In the genomic region with DNA sequence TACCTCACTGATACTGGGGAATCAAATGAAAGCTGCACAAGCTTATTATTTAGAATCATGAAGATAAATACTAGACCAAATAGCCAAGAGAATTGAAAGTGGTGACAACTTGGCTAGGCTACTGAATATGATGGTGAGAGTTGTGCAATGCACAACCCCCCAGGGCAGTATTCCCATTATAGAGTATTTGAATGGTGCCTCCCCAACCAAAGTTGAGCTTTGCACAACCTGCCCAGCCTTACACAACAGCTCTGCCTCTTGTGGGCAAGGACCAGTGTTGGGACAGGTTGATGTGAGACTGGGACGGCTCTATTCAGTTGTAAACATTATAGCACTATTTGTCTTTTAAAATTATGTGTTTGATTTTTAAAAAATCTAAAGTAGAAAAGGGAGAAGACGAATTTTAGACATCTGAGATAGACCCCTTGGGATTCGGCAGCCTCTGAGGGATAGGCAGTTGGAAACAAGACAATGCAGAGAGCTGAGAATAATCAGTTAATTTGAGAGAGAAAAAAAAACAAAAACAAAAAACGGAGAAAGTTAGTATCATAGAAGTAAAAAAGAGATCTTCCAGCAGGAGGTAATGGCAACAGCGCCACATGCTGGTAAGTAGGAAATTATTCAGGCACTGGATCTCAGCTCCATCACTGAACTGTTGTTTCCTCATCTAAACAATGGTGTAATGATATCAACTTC, we compare ENCODE assay signal across 8 cellular contexts.
A peak's percentile ranks its signal among the peaks of the same experiment; 100 is the strongest.
DNase-seq lines count a peak whose midpoint lies in the region; ATAC-seq and TF ChIP-seq lines count a peak whose summit lies in the region.

No MANE protein-coding gene starts in this region.

- in situ Hi-C loops in brain microvascular endothelial cell (cut with HindIII; ENCODE audit: low pct_ligation_motif_present, low sequenced_read_pairs): no loop called here

- H3K36me3 ChIP-seq in brain microvascular endothelial cell (replicated peaks) (no peaks in the 10 kb centered on the region), kidney epithelial cell (ENCODE audit: control insufficient read depth, insufficient read depth, low read length) (no peaks in the 10 kb centered on the region)

- H3K4me3 ChIP-seq in brain microvascular endothelial cell (ENCODE audit: low read depth, low read length) (no peak overlapping the region), kidney epithelial cell (ENCODE audit: low read depth, low read length) (no peak overlapping the region)

- DNase-seq in NCI-H2081 (lab: John Stamatoyannopoulos, UW): peak; percentile 37 to 38
- no peak for DNase-seq in NCI-H2081 treated with DMSO at 0.1 percent for 48 hours (lab: John Stamatoyannopoulos, UW)
- peak; percentile 74 for DNase-seq in NAMALWA (ENCODE audit: low spot score)
- peak; percentile 36 for DNase-seq in SKM-1 treated with dmso at 0.1 percent for 144 hours (lab: John Stamatoyannopoulos, UW; ENCODE audit: unreplicated experiment)
- DNase-seq in brain microvascular endothelial cell: peak; percentile 28
- DNase-seq in kidney epithelial cell (ENCODE audit: low read depth): no peak
- DNase-seq in stimulated activated CD8-positive, alpha-beta memory T cell treated with anti-CD3 and anti-CD28 coated beads, Interleukin-4, amount 100 ng/mL, for 48 hours: peak; percentile 50

- no peak overlapping the region for H3K27ac ChIP-seq in brain microvascular endothelial cell

- TF ChIP-seq CTCF in brain microvascular endothelial cell (IDR thresholded peaks at IDR 0.05; ENCODE audit: low read depth, low read length, missing control alignments): peak; percentile 79
- peak; percentile 75 for TF ChIP-seq CTCF in kidney epithelial cell (IDR thresholded peaks at IDR 0.05; ENCODE audit: insufficient read depth, low read length, poor library complexity, severe bottlenecking)

- ATAC-seq in HG02970 (IDR thresholded peaks at IDR 0.05; ENCODE audit: low FRiP score, unreplicated experiment): no peak

- no peaks in the 10 kb centered on the region for H3K27me3 ChIP-seq in brain microvascular endothelial cell (replicated peaks)
- H3K27me3 ChIP-seq in kidney epithelial cell (ENCODE audit: control insufficient read depth, insufficient read depth, low read length): no peaks in the 10 kb centered on the region

Comparison
In these comparisons a context has a peak if more than half of its experiments do, and no peak if none do; other contexts are left out.
1. DNase-seq: peak in NCI-H2081 (2 of 2), NAMALWA (single experiment), SKM-1 treated with dmso at 0.1 percent for 144 hours (single experiment), brain microvascular endothelial cell (single experiment) and stimulated activated CD8-positive, alpha-beta memory T cell treated with anti-CD3 and anti-CD28 coated beads, Interleukin-4, amount 100 ng/mL, for 48 hours (single experiment); none in NCI-H2081 treated with DMSO at 0.1 percent for 48 hours (single experiment) and kidney epithelial cell (single experiment).